ENCODE assay signal across 14 cellular contexts in genomic region chr1:35509558-35509957, GRCh38.
"Had no signal": no experiment of that assay in that cellular context is flagged by ENCODE, and none has a peak within 500 bp of the region (broad histone marks: within the 10 kb centered on the region; RNA-seq: fewer than 3 reads in every experiment).

No MANE protein-coding gene starts in this region.

- H3K4me3 ChIP-seq: gastrocnemius medialis, heart right ventricle, lung, pancreas, thyroid gland had no signal

- ATAC-seq: gastrocnemius medialis; heart right ventricle; left colon; pancreas; stimulated activated naive B cell treated with anti-CD40 and anti-IgM and Interleukin-4, amounts not matched to agents 10 μg/mL and 1 μg/mL and 100 μg/mL, for 72 hours had no signal

- H3K9me3 Mint-ChIP-seq: stimulated activated naive B cell treated with anti-CD40 and anti-IgM and Interleukin-4, amounts not matched to agents 10 μg/mL and 1 μg/mL and 100 μg/mL, for 72 hours had no signal

- H3K27me3 Mint-ChIP-seq: stimulated activated naive B cell treated with anti-CD40 and anti-IgM and Interleukin-4, amounts not matched to agents 10 μg/mL and 1 μg/mL and 100 μg/mL, for 72 hours had no signal

- H3K36me3 ChIP-seq: gastrocnemius medialis, pancreas, thyroid gland had no signal

- H3K27ac ChIP-seq: gastrocnemius medialis, heart right ventricle, pancreas, thyroid gland had no signal

- H3K27ac Mint-ChIP-seq: mesothelial cell of epicardium; stimulated activated naive B cell treated with anti-CD40 and anti-IgM and Interleukin-4, amounts not matched to agents 10 μg/mL and 1 μg/mL and 100 μg/mL, for 72 hours had no signal

- H3K27me3 ChIP-seq: gastrocnemius medialis, heart right ventricle, pancreas, thyroid gland had no signal

- DNase-seq: activated CD4-positive, CD25-positive, alpha-beta regulatory T cell treated with anti-CD3 and anti-CD28 coated beads, Interleukin-2, amount 50 U/mL, for 72 hours; activated naive CD4-positive, alpha-beta T cell treated with anti-CD3 and anti-CD28 coated beads, Interleukin-2, amount 50 U/mL, for 16 hours; dermis blood vessel endothelial cell; gastrocnemius medialis; heart right ventricle; left colon; pancreas; retina; stimulated activated CD4-positive, alpha-beta T cell treated with anti-CD3 and anti-CD28 coated beads, Interleukin-15, amount 100 ng/mL, for 24 hours; stimulated activated CD4-positive, alpha-beta T cell treated with anti-CD3 and anti-CD28 coated beads, Interleukin-4, amount 100 ng/mL, for 1 hour; stimulated activated naive B cell treated with anti-CD40 and anti-IgM and Interleukin-4, amounts not matched to agents 10 μg/mL and 1 μg/mL and 100 μg/mL, for 72 hours; thyroid gland had no signal

- H3K4me3 Mint-ChIP-seq: mesothelial cell of epicardium; stimulated activated naive B cell treated with anti-CD40 and anti-IgM and Interleukin-4, amounts not matched to agents 10 μg/mL and 1 μg/mL and 100 μg/mL, for 72 hours had no signal
